13 cellular contexts compared by ENCODE assay signal in the genomic region with DNA sequence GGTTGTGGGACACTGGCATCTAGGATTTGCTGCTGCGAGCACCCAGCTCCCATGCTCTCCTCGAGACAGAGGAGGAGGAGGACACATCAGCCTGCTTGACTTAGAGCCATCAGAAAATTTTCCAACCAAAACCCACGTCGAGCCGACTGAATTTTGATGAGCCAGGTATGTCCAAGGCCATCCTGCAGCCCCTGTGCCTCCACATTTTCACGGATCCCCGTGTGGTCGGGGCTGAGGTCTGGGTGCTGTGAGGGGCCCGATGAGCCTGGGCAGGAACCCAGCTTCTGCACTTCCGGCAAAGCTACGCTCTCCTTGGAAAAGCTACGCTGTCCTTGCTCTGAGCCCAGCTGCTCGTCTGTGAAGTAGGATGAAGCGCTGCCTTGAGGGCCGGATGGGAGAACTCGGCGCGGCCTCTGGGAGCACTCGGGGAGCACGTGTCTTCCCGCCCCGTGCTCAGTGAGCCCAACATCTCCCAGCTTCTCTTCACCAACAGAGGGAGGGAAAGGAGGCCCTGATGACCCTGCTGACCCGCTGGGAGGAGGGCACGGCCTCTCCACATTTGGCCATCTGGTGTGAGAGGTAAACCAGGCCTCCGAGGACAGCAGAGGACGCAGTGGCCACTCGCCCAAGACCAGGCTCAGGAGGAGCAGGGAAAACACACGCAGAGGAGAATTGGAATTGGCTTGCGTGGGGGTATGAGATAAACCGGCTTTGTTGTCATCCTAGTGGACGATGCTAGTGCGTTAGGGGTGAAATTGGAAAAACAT.
"Had no signal": no experiment of that assay in that cellular context is flagged by ENCODE, and none has a peak within 500 bp of the region (broad histone marks: within the 10 kb centered on the region; RNA-seq: fewer than 3 reads in every experiment).

No MANE protein-coding gene starts in this region.

- H3K27ac Mint-ChIP-seq: activated naive CD4-positive, alpha-beta T cell treated with anti-CD3 and anti-CD28 coated beads for 36 hours; activated naive CD8-positive, alpha-beta T cell treated with anti-CD3 and anti-CD28 coated beads, Interleukin-2, amount 50 U/mL, for 24 hours had no signal

- H3K4me3 Mint-ChIP-seq: activated naive CD4-positive, alpha-beta T cell treated with anti-CD3 and anti-CD28 coated beads for 36 hours; activated naive CD8-positive, alpha-beta T cell treated with anti-CD3 and anti-CD28 coated beads, Interleukin-2, amount 50 U/mL, for 24 hours had no signal

- H3K27ac ChIP-seq: ascending aorta, gastroesophageal sphincter, left lung, neutrophil had no signal

- H3K9me3 ChIP-seq: ascending aorta, gastroesophageal sphincter, left lung, neutrophil had no signal

- H3K27me3 Mint-ChIP-seq: activated naive CD8-positive, alpha-beta T cell treated with anti-CD3 and anti-CD28 coated beads, Interleukin-2, amount 50 U/mL, for 24 hours had no signal

- ATAC-seq: activated CD4-positive, CD25-positive, alpha-beta regulatory T cell treated with anti-CD3 and anti-CD28 coated beads, Interleukin-2, amount 50 U/mL, for 24 hours; activated naive CD8-positive, alpha-beta T cell treated with anti-CD3 and anti-CD28 coated beads, Interleukin-2, amount 50 U/mL, for 24 hours; gastroesophageal sphincter; left lung had no signal

- DNase-seq: activated CD4-positive, alpha-beta T cell treated with anti-CD3 and anti-CD28 coated beads, Interleukin-2, amount 50 U/mL, for 1 hour; activated CD8-positive, alpha-beta memory T cell treated with anti-CD3 and anti-CD28 coated beads for 24 hours; activated naive CD4-positive, alpha-beta T cell treated with anti-CD3 and anti-CD28 coated beads for 36 hours; activated naive CD8-positive, alpha-beta T cell treated with anti-CD3 and anti-CD28 coated beads, Interleukin-2, amount 50 U/mL, for 24 hours; left lung; retina; stimulated activated CD4-positive, alpha-beta T cell treated with anti-CD3 and anti-CD28 coated beads, Interleukin-4, amount 100 ng/mL, for 24 hours; stimulated activated naive CD4-positive, alpha-beta T cell; trophoblast cell had no signal

- H3K4me1 Mint-ChIP-seq: activated naive CD8-positive, alpha-beta T cell treated with anti-CD3 and anti-CD28 coated beads, Interleukin-2, amount 50 U/mL, for 24 hours had no signal

- H3K4me1 ChIP-seq: ascending aorta, left lung had no signal

- H3K27me3 ChIP-seq: ascending aorta, gastroesophageal sphincter, left lung, neutrophil had no signal

- H3K36me3 ChIP-seq: ascending aorta, neutrophil had no signal

- H3K9me3 Mint-ChIP-seq: activated naive CD4-positive, alpha-beta T cell treated with anti-CD3 and anti-CD28 coated beads for 36 hours; activated naive CD8-positive, alpha-beta T cell treated with anti-CD3 and anti-CD28 coated beads, Interleukin-2, amount 50 U/mL, for 24 hours had no signal

- H3K4me3 ChIP-seq: ascending aorta, gastroesophageal sphincter, left lung had no signal
